In the genomic region with DNA sequence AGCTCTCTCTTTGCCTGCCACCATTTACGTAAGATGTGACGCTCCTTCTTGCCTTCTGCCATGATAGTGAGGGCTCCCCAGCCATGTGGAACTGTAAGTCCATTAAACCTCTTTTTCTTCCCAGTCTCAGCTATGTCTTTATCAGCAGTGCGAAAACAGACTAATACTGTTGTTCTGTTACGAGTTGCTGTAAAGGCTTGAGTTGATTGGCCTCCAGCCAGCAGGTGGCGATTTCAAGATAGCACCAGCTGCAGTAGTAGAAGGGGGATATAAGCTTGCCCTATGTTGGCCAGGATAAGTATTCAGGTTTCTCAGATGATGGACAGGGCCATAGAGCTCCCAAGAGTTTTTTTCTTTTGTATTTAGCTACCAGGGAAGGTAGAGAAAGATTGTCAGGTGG, we compare ENCODE assay signal across 22 cellular contexts.
DNase-seq lines count a peak whose midpoint lies in the region; ATAC-seq lines count a peak whose summit lies in the region.
"Had no signal": no experiment of that assay in that cellular context is flagged by ENCODE, and none has a peak within 500 bp of the region (broad histone marks: within the 10 kb centered on the region; RNA-seq: fewer than 3 reads in every experiment).

No MANE protein-coding gene starts in this region.

- H4K8ac ChIP-seq in mesendoderm (ENCODE audit: low read depth, low read length) = no peak overlapping the region

- DNase-seq in DMS 273 (lab: John Stamatoyannopoulos, UW; ENCODE audit: unreplicated experiment) = peak; percentile 0
- no peak for DNase-seq in DMS 273 treated with DMSO at 0.1 percent for 48 hours (lab: John Stamatoyannopoulos, UW)
- peak; percentile 45 for DNase-seq in HT-29 (ENCODE audit: low spot score)
- DNase-seq in RPMI7951 (ENCODE audit: low read depth) = peak; percentile 10
- DNase-seq in mesendoderm = peak; percentile 54
- DNase-seq in superior temporal gyrus (ENCODE audit: extremely low spot score) = no peak
- DNase-seq in activated gamma-delta T cell (lab: John Stamatoyannopoulos, UW) = no peak
- DNase-seq: AML-193; CD4-positive, CD25-positive, alpha-beta regulatory T cell; COR-L47; EL; NCI-H1048; NCI-H1436; NCI-H1930; NCI-H510A; NCI-H774 had no signal

- no peaks in the 10 kb centered on the region for H3K27me3 ChIP-seq in mesendoderm (ENCODE audit: insufficient read depth, low read length, poor library complexity)
- H3K27me3 ChIP-seq: SJCRH30 had no signal

- WGBS in mesendoderm (ENCODE audit: extremely low coverage, insufficient coverage, low lambda C conversion rate) = no CpG with 5 or more reads among the region's 5 CpGs

- H3K79me2 ChIP-seq in mesendoderm (ENCODE audit: control insufficient read depth, insufficient read depth, low read length) = no peaks in the 10 kb centered on the region

- no peak overlapping the region for H3K9ac ChIP-seq in mesendoderm (ENCODE audit: low read length)
- H3K9ac ChIP-seq: KMS-11 had no signal

- no peak overlapping the region for H3K4me2 ChIP-seq in mesendoderm (ENCODE audit: low read length)
- H3K4me2 ChIP-seq: KMS-11 had no signal

- no peak overlapping the region for H2BK15ac ChIP-seq in mesendoderm (replicated peaks; ENCODE audit: low read depth)

- no peak overlapping the region for H4K5ac ChIP-seq in mesendoderm (ENCODE audit: low read length)

- no peak overlapping the region for H3K18ac ChIP-seq in mesendoderm (ENCODE audit: low read length)

- H3K4me3 ChIP-seq in mesendoderm (ENCODE audit: low read length) = no peak overlapping the region
- H3K4me3 ChIP-seq: GM12878, SJCRH30 had no signal

- H3K4ac ChIP-seq in mesendoderm (ENCODE audit: low read depth, low read length) = no peak overlapping the region

- no peak overlapping the region for H3K56ac ChIP-seq in mesendoderm (ENCODE audit: low read length)

- no peak overlapping the region for H2BK5ac ChIP-seq in mesendoderm (ENCODE audit: low read length)

- H2AK5ac ChIP-seq in mesendoderm (ENCODE audit: low read length) = no peak overlapping the region

- H2BK120ac ChIP-seq in mesendoderm (ENCODE audit: low read depth, low read length) = no peak overlapping the region

- no peak overlapping the region for H3K23ac ChIP-seq in mesendoderm (ENCODE audit: low read length)

- no peak overlapping the region for H3K27ac ChIP-seq in mesendoderm (ENCODE audit: low read depth, low read length)
- H3K27ac ChIP-seq: 22Rv1, KMS-11, SJCRH30 had no signal

- H3K36me3 ChIP-seq in mesendoderm (ENCODE audit: control insufficient read depth, insufficient read depth, low read length) = no peaks in the 10 kb centered on the region
- H3K36me3 ChIP-seq: SJCRH30 had no signal

- H3K79me1 ChIP-seq in mesendoderm (ENCODE audit: low read length) = no peaks in the 10 kb centered on the region

- no peaks in the 10 kb centered on the region for H3K4me1 ChIP-seq in mesendoderm (ENCODE audit: control insufficient read depth, low read depth, low read length)
- H3K4me1 ChIP-seq: SJCRH30 had no signal

- no peak for ATAC-seq in HG03342 (IDR thresholded peaks at IDR 0.05; ENCODE audit: unreplicated experiment)
- ATAC-seq: GM12878, HCT116 had no signal

Comparison
In these comparisons a context has a peak if more than half of its experiments do, and no peak if none do; other contexts are left out.
1. DNase-seq: peak in DMS 273 (single experiment), HT-29 (single experiment), RPMI7951 (single experiment) and mesendoderm (single experiment); none in DMS 273 treated with DMSO at 0.1 percent for 48 hours (single experiment), superior temporal gyrus (single experiment) and activated gamma-delta T cell (single experiment).